Comparison of ENCODE assay signal across 11 cellular contexts in the genomic region with DNA sequence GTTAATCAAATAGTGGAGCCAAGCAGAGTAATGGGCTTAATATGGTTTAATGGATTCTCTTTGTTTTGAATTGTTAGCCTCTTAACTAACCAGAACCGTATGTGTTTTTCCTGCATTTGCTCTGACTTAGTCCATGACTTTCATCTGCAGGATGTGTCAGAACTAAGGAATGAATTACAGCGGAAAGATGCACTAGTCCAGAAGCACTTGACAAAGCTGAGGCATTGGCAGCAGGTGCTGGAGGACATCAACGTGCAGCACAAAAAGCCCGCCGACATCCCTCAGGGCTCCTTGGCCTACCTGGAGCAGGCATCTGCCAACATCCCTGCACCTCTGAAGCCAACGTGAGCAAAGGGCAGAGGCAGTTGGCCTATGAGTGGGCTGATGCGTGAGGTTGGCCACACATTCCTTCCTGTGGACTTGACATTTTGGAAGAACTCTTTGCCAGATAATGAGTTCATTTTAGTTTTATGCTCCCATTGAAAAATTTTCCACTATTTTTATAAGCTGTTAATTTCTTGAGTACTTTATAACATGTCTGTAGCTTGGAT.
"Had no signal": no experiment of that assay in that cellular context is flagged by ENCODE, and none has a peak within 500 bp of the region (broad histone marks: within the 10 kb centered on the region; RNA-seq: fewer than 3 reads in every experiment).

No MANE protein-coding gene starts in this region.

- H3K4me3 Mint-ChIP-seq: activated CD4-positive, alpha-beta memory T cell treated with anti-CD3 and anti-CD28 coated beads, Interleukin-2, amount 10 ng/mL, durations not matched to agents 7 days and 5 days; activated naive CD8-positive, alpha-beta T cell treated with anti-CD3 and anti-CD28 coated beads, Interleukin-2, amount 10 ng/mL, durations not matched to agents 7 days and 5 days; stimulated activated naive CD8-positive, alpha-beta T cell treated with anti-CD3 and anti-CD28 coated beads, Interleukin-15, amount 100 ng/mL, for 72 hours had no signal

- H3K4me1 ChIP-seq: testis had no signal

- H3K27ac Mint-ChIP-seq: activated CD4-positive, alpha-beta memory T cell treated with anti-CD3 and anti-CD28 coated beads, Interleukin-2, amount 10 ng/mL, durations not matched to agents 7 days and 5 days; activated naive CD8-positive, alpha-beta T cell treated with anti-CD3 and anti-CD28 coated beads, Interleukin-2, amount 10 ng/mL, durations not matched to agents 7 days and 5 days had no signal

- ATAC-seq: stimulated activated naive CD8-positive, alpha-beta T cell treated with anti-CD3 and anti-CD28 coated beads, Interleukin-15, amount 100 ng/mL, for 72 hours had no signal

- H3K4me3 ChIP-seq: ascending aorta, esophagus squamous epithelium, testis had no signal

- H3K27me3 ChIP-seq: ascending aorta, esophagus squamous epithelium, testis had no signal

- DNase-seq: activated CD4-positive, alpha-beta memory T cell treated with anti-CD3 and anti-CD28 coated beads, Interleukin-2, amount 10 ng/mL, durations not matched to agents 7 days and 5 days; activated CD4-positive, alpha-beta T cell treated with anti-CD3 and anti-CD28 coated beads for 1 hour; activated effector memory CD4-positive, alpha-beta T cell treated with Interleukin-2 at 50 U/mL for 16 hours; activated naive CD8-positive, alpha-beta T cell treated with anti-CD3 and anti-CD28 coated beads, Interleukin-2, amount 10 ng/mL, durations not matched to agents 7 days and 5 days; esophagus squamous epithelium; hippocampal formation; stimulated activated CD4-positive, alpha-beta T cell treated with anti-CD3 and anti-CD28 coated beads, Interleukin-2, amount 100 ng/mL, for 48 hours; stimulated activated naive CD8-positive, alpha-beta T cell treated with anti-CD3 and anti-CD28 coated beads, Interleukin-15, amount 100 ng/mL, for 72 hours; T-helper 9 cell; testis had no signal

- H3K9me3 ChIP-seq: ascending aorta, esophagus squamous epithelium, testis had no signal

- H3K27me3 Mint-ChIP-seq: activated CD4-positive, alpha-beta memory T cell treated with anti-CD3 and anti-CD28 coated beads, Interleukin-2, amount 10 ng/mL, durations not matched to agents 7 days and 5 days; activated naive CD8-positive, alpha-beta T cell treated with anti-CD3 and anti-CD28 coated beads, Interleukin-2, amount 10 ng/mL, durations not matched to agents 7 days and 5 days; stimulated activated naive CD8-positive, alpha-beta T cell treated with anti-CD3 and anti-CD28 coated beads, Interleukin-15, amount 100 ng/mL, for 72 hours had no signal

- H3K27ac ChIP-seq: ascending aorta, esophagus squamous epithelium, testis had no signal

- H3K9me3 Mint-ChIP-seq: activated CD4-positive, alpha-beta memory T cell treated with anti-CD3 and anti-CD28 coated beads, Interleukin-2, amount 10 ng/mL, durations not matched to agents 7 days and 5 days; activated naive CD8-positive, alpha-beta T cell treated with anti-CD3 and anti-CD28 coated beads, Interleukin-2, amount 10 ng/mL, durations not matched to agents 7 days and 5 days; stimulated activated naive CD8-positive, alpha-beta T cell treated with anti-CD3 and anti-CD28 coated beads, Interleukin-15, amount 100 ng/mL, for 72 hours had no signal
